8 cellular contexts compared by ENCODE assay signal in genomic region chr7:140003913-140004382, GRCh38. TPM values are rescaled to one million over a fixed set of nuclear protein-coding genes. Genes with fewer than 3 reads are reported as not detected.
DNase-seq lines count a peak whose midpoint lies in the region; ATAC-seq and TF ChIP-seq lines count a peak whose summit lies in the region.

No MANE protein-coding gene starts in this region.

- H3K4me3 ChIP-seq in Karpas-422 (ENCODE audit: low read length) (no peak overlapping the region), foreskin fibroblast (ENCODE audit: low read depth in 1 of 2, low read length in 2 of 2) (no peak overlapping the region)

- TF ChIP-seq CTCF in WTC11 (IDR thresholded peaks at IDR 0.05), result peak; percentile 46; the same call in 1 of the 2 replicates
- peak; percentile 54 for TF ChIP-seq CTCF in foreskin fibroblast (IDR thresholded peaks at IDR 0.05; ENCODE audit: low read depth, low read length)

- peak; percentile 40 for DNase-seq in activated naive CD4-positive, alpha-beta T cell treated with anti-CD3 and anti-CD28 coated beads for 36 hours
- DNase-seq in activated naive CD4-positive, alpha-beta T cell treated with anti-CD3 and anti-CD28 coated beads, Interleukin-2, amount 50 U/mL, for 16 hours, result no peak
- peak; percentile 77 for DNase-seq in Karpas-422
- peak; percentile 49 for DNase-seq in WTC11 (ENCODE audit: low spot score)
- DNase-seq in foreskin fibroblast, result peak; percentile 53 to 78
- peak; percentile 70 for DNase-seq in retina
- DNase-seq in mesenteric fat pad (ENCODE audit: low spot score), result no peak

- H3K36me3 Mint-ChIP-seq in activated naive CD4-positive, alpha-beta T cell treated with anti-CD3 and anti-CD28 coated beads for 36 hours (ENCODE audit: low read depth), result no peaks in the 10 kb centered on the region
- H3K36me3 Mint-ChIP-seq in WTC11, result no peaks in the 10 kb centered on the region

- no peak overlapping the region for H3K4me3 Mint-ChIP-seq in activated naive CD4-positive, alpha-beta T cell treated with anti-CD3 and anti-CD28 coated beads for 36 hours
- H3K4me3 Mint-ChIP-seq in WTC11, result no peak overlapping the region

- H3K27ac Mint-ChIP-seq in activated naive CD4-positive, alpha-beta T cell treated with anti-CD3 and anti-CD28 coated beads for 36 hours, result no peak overlapping the region
- peak overlapping the region; percentile 91 for H3K27ac Mint-ChIP-seq in WTC11

- H3K9me3 ChIP-seq in Karpas-422 (ENCODE audit: low read length), result no peaks in the 10 kb centered on the region

- POLR2A ChIA-PET in WTC11 (lab: Charles Lee), result no interaction called here

- H3K4me1 Mint-ChIP-seq in activated naive CD4-positive, alpha-beta T cell treated with anti-CD3 and anti-CD28 coated beads for 36 hours (ENCODE audit: low read depth), result no peaks in the 10 kb centered on the region
- peaks cover 16% of the 10 kb centered on the region for H3K4me1 Mint-ChIP-seq in WTC11

- H3K4me1 ChIP-seq in Karpas-422 (ENCODE audit: low read length), result no peaks in the 10 kb centered on the region

- peak; percentile 46 for ATAC-seq in WTC11
- no peak for ATAC-seq in HG03139 (IDR thresholded peaks at IDR 0.05; ENCODE audit: unreplicated experiment)

- CTCF ChIA-PET in activated naive CD4-positive, alpha-beta T cell treated with anti-CD3 and anti-CD28 coated beads for 36 hours (lab: Charles Lee), result interaction anchor here (0.9 to 10.7 kb wide), 6 partner anchors 14 to 405 kb away, joined by 3 to 120 read pairs (median 10); no protein-coding TSS in a partner anchor
- CTCF ChIA-PET in WTC11 (lab: Charles Lee), result interaction anchor here (0.6 to 6.7 kb wide), 7 partner anchors 13 to 504 kb away, joined by 3 to 72 read pairs (median 3); no protein-coding TSS in a partner anchor

- H4K20me1 ChIP-seq in Karpas-422 (ENCODE audit: insufficient read depth, low read depth, low read length), result 0 out of 2 replicates have a peak, but pooled peaks cover 4% of the 10 kb centered on the region

- H3K36me3 ChIP-seq in Karpas-422 (ENCODE audit: insufficient read depth, low read length), result no peaks in the 10 kb centered on the region

- no peaks in the 10 kb centered on the region for H3K27me3 Mint-ChIP-seq in activated naive CD4-positive, alpha-beta T cell treated with anti-CD3 and anti-CD28 coated beads for 36 hours (ENCODE audit: low read depth)
- H3K27me3 Mint-ChIP-seq in WTC11 (ENCODE audit: low read depth), result no peaks in the 10 kb centered on the region

- intact Hi-C loops in activated naive CD4-positive, alpha-beta T cell treated with anti-CD3 and anti-CD28 coated beads for 36 hours (cut with micrococcal nuclease), result loop anchor here (1.0 to 5.0 kb wide), 6 partner anchors 177 to 572 kb away; partner anchors contain the start of gene TBXAS1

- no peak overlapping the region for H3K27ac ChIP-seq in Karpas-422 (ENCODE audit: low read length)

- H3K9me3 Mint-ChIP-seq in activated naive CD4-positive, alpha-beta T cell treated with anti-CD3 and anti-CD28 coated beads for 36 hours, result no peaks in the 10 kb centered on the region
- no peaks in the 10 kb centered on the region for H3K9me3 Mint-ChIP-seq in WTC11

- no peaks in the 10 kb centered on the region for H3K27me3 ChIP-seq in Karpas-422 (ENCODE audit: low read length)

- H3K79me2 ChIP-seq in Karpas-422 (ENCODE audit: low read length), result no peaks in the 10 kb centered on the region

- no peak overlapping the region for H3K4me2 ChIP-seq in Karpas-422 (ENCODE audit: low read depth, low read length, poor library complexity, severe bottlenecking)

- no peak overlapping the region for H3K9ac ChIP-seq in Karpas-422 (ENCODE audit: low read length)

- no peaks in the 10 kb centered on the region for H3K9me2 ChIP-seq in Karpas-422 (replicated peaks; ENCODE audit: insufficient read depth, low read length)

- H2AFZ ChIP-seq in Karpas-422 (ENCODE audit: low read length), result no peak overlapping the region

TF ChIP-seq in WTC11, 78 proteins besides CTCF, POLR2A, EP300 and RAD21:
- no peak for TF ChIP-seq MXD4 (CRISPR knock-in tag; IDR thresholded peaks at IDR 0.05; ENCODE audit: borderline replicate concordance)
- no peak for TF ChIP-seq ELF4 (CRISPR knock-in tag; IDR thresholded peaks at IDR 0.05; ENCODE audit: low read depth)
- TF ChIP-seq ZNF396 (CRISPR knock-in tag; IDR thresholded peaks at IDR 0.05; ENCODE audit: borderline replicate concordance), result no peak
- TF ChIP-seq NR3C1 (CRISPR knock-in tag; conservative IDR thresholded peaks at IDR 0.05; ENCODE audit: low read depth), result no peak
- TF ChIP-seq ZBTB43 (CRISPR knock-in tag; IDR thresholded peaks at IDR 0.05), result no peak
- no peak for TF ChIP-seq FOXP4 (CRISPR knock-in tag; IDR thresholded peaks at IDR 0.05)
- no peak for TF ChIP-seq FOXK1 (CRISPR knock-in tag; IDR thresholded peaks at IDR 0.05)
- TF ChIP-seq ZNF232 (CRISPR knock-in tag; IDR thresholded peaks at IDR 0.05), result no peak
- no peak for TF ChIP-seq AR (CRISPR knock-in tag; IDR thresholded peaks at IDR 0.05)
- no peak for TF ChIP-seq ETV6 (CRISPR knock-in tag; IDR thresholded peaks at IDR 0.05)
- no peak for TF ChIP-seq JAZF1 (CRISPR knock-in tag; IDR thresholded peaks at IDR 0.05)
- no peak for TF ChIP-seq PRRX2 (CRISPR knock-in tag; IDR thresholded peaks at IDR 0.05)
- no peak for TF ChIP-seq E2F5 (CRISPR knock-in tag; IDR thresholded peaks at IDR 0.05)

RNA-seq across cellular contexts. Expression of gene PARP12, which starts 58.8 kb away (rescaled TPM):
- total RNA-seq in activated naive CD4-positive, alpha-beta T cell treated with anti-CD3 and anti-CD28 coated beads for 36 hours, result 10 to 100 TPM; 25.2 to 25.3 TPM
- 24.4 and 31.0 TPM in 2 replicates for total RNA-seq in Karpas-422 (2014; rRNA removed; shearing (Covaris generic); ENCODE audit: low replicate concordance)
- total RNA-seq in WTC11 (2021), result 9.1 to 10.5 TPM (median 9.5 TPM) in 3 replicates
- 43.8 TPM for total RNA-seq in mesenteric fat pad

Comparison
In these comparisons a context has a peak if more than half of its experiments do, and no peak if none do; other contexts are left out.
1. DNase-seq: peak in activated naive CD4-positive, alpha-beta T cell treated with anti-CD3 and anti-CD28 coated beads for 36 hours (single experiment), Karpas-422 (single experiment), WTC11 (single experiment), foreskin fibroblast (2 of 2) and retina (single experiment); none in activated naive CD4-positive, alpha-beta T cell treated with anti-CD3 and anti-CD28 coated beads, Interleukin-2, amount 50 U/mL, for 16 hours (single experiment) and mesenteric fat pad (single experiment).